Comparison of ENCODE assay signal across 25 cellular contexts in the genomic region with DNA sequence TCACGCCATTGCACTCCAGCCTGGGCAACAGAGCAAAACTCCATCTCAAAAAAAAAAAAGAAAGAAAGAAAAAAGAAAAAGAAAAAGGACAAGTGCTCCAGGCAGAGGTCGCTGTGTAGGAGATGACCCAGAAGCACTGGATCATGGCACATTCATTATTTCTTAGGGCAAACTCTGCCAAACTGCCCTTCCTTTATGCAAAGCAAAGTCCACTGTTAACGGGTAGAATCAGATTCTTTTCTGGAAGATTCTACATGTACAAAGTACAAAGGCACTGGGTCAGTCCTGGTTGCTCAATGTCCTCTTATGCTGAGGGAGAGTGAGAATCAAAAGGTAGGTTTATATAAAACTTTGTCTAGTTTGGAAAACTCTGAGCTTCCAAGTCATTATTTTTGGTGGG.
"Had no signal": no experiment of that assay in that cellular context is flagged by ENCODE, and none has a peak within 500 bp of the region (broad histone marks: within the 10 kb centered on the region; RNA-seq: fewer than 3 reads in every experiment).

No MANE protein-coding gene starts in this region.

- H3K36me3 ChIP-seq: neural progenitor cell, neutrophil, right atrium auricular region, spleen, suprapubic skin, thoracic aorta, upper lobe of right lung had no signal

- H3K4me3 ChIP-seq: lung, neural progenitor cell, psoas muscle, right atrium auricular region, skin epidermis, spleen, suprapubic skin, thoracic aorta, tibial artery, upper lobe of right lung had no signal

- H2AFZ ChIP-seq: neural progenitor cell, parathyroid adenoma had no signal

- H3K9me3 Mint-ChIP-seq: mesothelial cell of epicardium; naive B cell; nephron progenitor cell; neural progenitor cell; stimulated activated effector memory CD8-positive, alpha-beta T cell treated with anti-CD3 and anti-CD28 coated beads, Interleukin-12 subunit alpha, Interleukin-12 subunit beta, amount 100 ng/mL, for 72 hours; stimulated activated naive CD8-positive, alpha-beta T cell treated with anti-CD3 and anti-CD28 coated beads, Interleukin-15, Interleukin-2, amounts not matched to agents 100 ng/mL and 50 ng/mL, for 24 hours had no signal

- H3K4me3 Mint-ChIP-seq: mesothelial cell of epicardium; natural killer cell; nephron progenitor cell; stimulated activated effector memory CD8-positive, alpha-beta T cell treated with anti-CD3 and anti-CD28 coated beads, Interleukin-12 subunit alpha, Interleukin-12 subunit beta, amount 100 ng/mL, for 72 hours; stimulated activated naive CD8-positive, alpha-beta T cell treated with anti-CD3 and anti-CD28 coated beads, Interleukin-15, Interleukin-2, amounts not matched to agents 100 ng/mL and 50 ng/mL, for 24 hours had no signal

- H3K4me1 Mint-ChIP-seq: naive B cell; natural killer cell; stimulated activated effector memory CD8-positive, alpha-beta T cell treated with anti-CD3 and anti-CD28 coated beads, Interleukin-12 subunit alpha, Interleukin-12 subunit beta, amount 100 ng/mL, for 72 hours had no signal

- H3K9ac ChIP-seq: neural progenitor cell, parathyroid adenoma had no signal

- H3K36me3 Mint-ChIP-seq: mesothelial cell of epicardium; naive B cell; natural killer cell; neural progenitor cell; stimulated activated effector memory CD8-positive, alpha-beta T cell treated with anti-CD3 and anti-CD28 coated beads, Interleukin-12 subunit alpha, Interleukin-12 subunit beta, amount 100 ng/mL, for 72 hours had no signal

- H3K27me3 Mint-ChIP-seq: naive B cell had no signal

- ATAC-seq: left ventricle myocardium superior; natural killer cell; psoas muscle; stimulated activated effector memory CD8-positive, alpha-beta T cell treated with anti-CD3 and anti-CD28 coated beads, Interleukin-12 subunit alpha, Interleukin-12 subunit beta, amount 100 ng/mL, for 72 hours; upper lobe of right lung had no signal

- H3K79me2 ChIP-seq: parathyroid adenoma had no signal

- H3K4me1 ChIP-seq: parathyroid adenoma, psoas muscle, right atrium auricular region, spleen, suprapubic skin, tibial artery, upper lobe of right lung had no signal

- H3K27ac Mint-ChIP-seq: mesothelial cell of epicardium; naive B cell; natural killer cell; nephron progenitor cell; stimulated activated effector memory CD8-positive, alpha-beta T cell treated with anti-CD3 and anti-CD28 coated beads, Interleukin-12 subunit alpha, Interleukin-12 subunit beta, amount 100 ng/mL, for 72 hours; stimulated activated naive CD8-positive, alpha-beta T cell treated with anti-CD3 and anti-CD28 coated beads, Interleukin-15, Interleukin-2, amounts not matched to agents 100 ng/mL and 50 ng/mL, for 24 hours had no signal

- H3K9me3 ChIP-seq: neutrophil, psoas muscle, right atrium auricular region, spleen, suprapubic skin, thoracic aorta, tibial artery, upper lobe of right lung had no signal

- H3K27me3 ChIP-seq: neural progenitor cell, neutrophil, right atrium auricular region, spleen, suprapubic skin, tibial artery, upper lobe of right lung had no signal

- FAIRE-seq: keratinocyte, urothelium cell line had no signal

- DNase-seq: left ventricle myocardium superior; naive B cell; natural killer cell; occipital lobe; psoas muscle; spleen; stimulated activated CD4-positive, alpha-beta T cell treated with anti-CD3 and anti-CD28 coated beads, Interleukin-4, amount 100 ng/mL, for 24 hours; stimulated activated naive CD4-positive, alpha-beta T cell; tibial artery; trophoblast cell; upper lobe of right lung had no signal

- H3K27ac ChIP-seq: neural progenitor cell, neutrophil, parathyroid adenoma, psoas muscle, right atrium auricular region, skin epidermis, spleen, suprapubic skin, thoracic aorta, tibial artery, upper lobe of right lung had no signal
